17 cellular contexts compared by ENCODE assay signal in the genomic region with DNA sequence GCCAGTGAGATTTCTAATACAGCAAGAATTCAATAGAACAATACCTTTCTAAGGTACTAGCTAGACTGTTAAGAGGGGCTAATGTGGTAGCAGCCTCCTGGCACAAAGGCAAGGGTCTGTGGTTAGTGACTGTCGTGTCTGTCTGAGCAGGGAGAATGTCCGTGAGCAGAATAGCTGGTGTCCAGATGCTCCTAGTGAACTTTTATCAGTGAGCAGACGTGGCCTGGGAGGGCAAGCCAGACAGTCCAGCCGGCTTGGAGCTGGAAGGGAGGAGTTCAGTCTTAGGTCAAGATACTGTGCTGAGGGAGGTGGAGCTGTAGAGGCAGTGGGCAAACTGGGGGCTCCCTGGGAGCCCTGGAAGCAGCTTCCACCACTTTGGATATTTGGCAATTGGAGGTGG.
DNase-seq lines count a peak whose midpoint lies in the region; ATAC-seq and TF ChIP-seq lines count a peak whose summit lies in the region.
"Had no signal": no experiment of that assay in that cellular context is flagged by ENCODE, and none has a peak within 500 bp of the region (broad histone marks: within the 10 kb centered on the region; RNA-seq: fewer than 3 reads in every experiment).

No MANE protein-coding gene starts in this region.

- H3K27ac ChIP-seq in WERI-Rb-1 = peak overlapping the region; percentile 86
- H3K27ac ChIP-seq in rectal smooth muscle tissue (ENCODE audit: low read depth, low read length) = peak overlapping the region; percentile 15

- H3K9me3 ChIP-seq in WERI-Rb-1 (ENCODE audit: severe bottlenecking) = no peaks in the 10 kb centered on the region
- H3K9me3 ChIP-seq: thyroid gland had no signal

- H3K27me3 ChIP-seq in WERI-Rb-1 (ENCODE audit: insufficient read depth, low read depth, severe bottlenecking) = no peaks in the 10 kb centered on the region
- no peaks in the 10 kb centered on the region for H3K27me3 ChIP-seq in rectal smooth muscle tissue (ENCODE audit: control insufficient read depth, insufficient read depth, low read length)
- H3K27me3 ChIP-seq: thyroid gland had no signal

- TF ChIP-seq CTCF in HFFc6 (IDR thresholded peaks at IDR 0.05) (no peak), WERI-Rb-1 (IDR thresholded peaks at IDR 0.05; ENCODE audit: low read depth, low read length) (no peak)

- H3K4me3 ChIP-seq in WERI-Rb-1 (ENCODE audit: low read depth, low read length) (no peak overlapping the region), rectal smooth muscle tissue (ENCODE audit: low read length) (no peak overlapping the region)
- H3K4me3 ChIP-seq: thyroid gland had no signal

- peaks cover 32% of the 10 kb centered on the region for H3K4me1 ChIP-seq in rectal smooth muscle tissue (ENCODE audit: control insufficient read depth, insufficient read depth, low read length)

- ATAC-seq in left ventricle myocardium superior (peak; percentile 43), HG03378 (IDR thresholded peaks at IDR 0.05; ENCODE audit: unreplicated experiment) (no peak)

- H3K9ac ChIP-seq in rectal smooth muscle tissue (ENCODE audit: low read length) = no peak overlapping the region

- peaks cover 17% of the 10 kb centered on the region; the same call in 1 of the 2 replicates for H3K36me3 Mint-ChIP-seq in HFFc6 (ENCODE audit: low read depth)
- H3K36me3 Mint-ChIP-seq: activated naive CD8-positive, alpha-beta T cell had no signal

- peak overlapping the region; percentile 39; the same call in 1 of the 2 replicates for H3K4me3 Mint-ChIP-seq in HFFc6
- H3K4me3 Mint-ChIP-seq: activated naive CD8-positive, alpha-beta T cell; B cell had no signal

- peaks cover 100% of the 10 kb centered on the region for H3K4me1 Mint-ChIP-seq in HFFc6 (ENCODE audit: low read depth)
- H3K4me1 Mint-ChIP-seq: B cell had no signal

- intact Hi-C loops in left ventricle myocardium superior (cut with micrococcal nuclease) = no loop called here

- DNase-seq in HFFc6 (no peak), WERI-Rb-1 (peak; percentile 68), left ventricle myocardium superior (no peak), NCI-H526 (lab: John Stamatoyannopoulos, UW) (no peak), globus pallidus (ENCODE audit: low spot score) (no peak), GF-D8 (lab: John Stamatoyannopoulos, UW) (no peak)
- DNase-seq: activated CD4-positive, alpha-beta T cell treated with anti-CD3 and anti-CD28 coated beads for 1 hour; activated T-cell treated with anti-CD3 and anti-CD28 coated beads for 4 hours; DMS153; NCI-H1048; NCI-H2171 treated with DMSO at 0.1 percent for 48 hours; T-helper 1 cell had no signal

- H3K9me3 Mint-ChIP-seq in HFFc6 = no peaks in the 10 kb centered on the region

- H3K27me3 Mint-ChIP-seq in HFFc6 (ENCODE audit: insufficient read depth) = peaks cover 16% of the 10 kb centered on the region

- peak overlapping the region; percentile 93 for H3K27ac Mint-ChIP-seq in HFFc6
- H3K27ac Mint-ChIP-seq: activated naive CD8-positive, alpha-beta T cell; B cell had no signal

- H3K36me3 ChIP-seq in WERI-Rb-1 (no peaks in the 10 kb centered on the region; the same call in 1 of the 2 replicates), rectal smooth muscle tissue (ENCODE audit: control insufficient read depth, insufficient read depth, low read length) (no peaks in the 10 kb centered on the region)
- H3K36me3 ChIP-seq: thyroid gland had no signal
